Comparison of ENCODE assay signal across 2 cellular contexts in the genomic region with DNA sequence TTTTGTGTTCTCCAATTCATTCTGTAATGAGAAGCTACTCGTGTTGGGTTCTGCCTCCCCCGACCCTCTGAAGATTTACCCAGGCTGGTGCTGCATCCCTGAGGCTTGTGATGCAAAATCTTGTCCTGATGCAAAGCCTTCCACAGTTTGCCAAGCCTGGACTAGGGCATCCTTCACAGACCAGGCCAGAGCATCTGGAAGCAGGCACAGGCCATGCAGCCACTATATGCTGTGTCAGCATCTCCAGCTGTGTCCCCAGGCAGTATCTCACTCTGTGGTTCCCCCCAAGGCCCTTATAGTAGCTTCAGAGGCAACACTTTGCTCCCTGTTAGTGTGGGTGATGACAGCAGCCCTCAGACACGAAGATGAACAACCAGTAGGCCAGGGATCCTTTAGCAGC.
TF ChIP-seq lines count a peak whose summit lies in the region.

No MANE protein-coding gene starts in this region.

TF ChIP-seq in IMR-90, 13 proteins besides CTCF, POLR2A, EP300 and RAD21:
- TF ChIP-seq, protein P1, sequence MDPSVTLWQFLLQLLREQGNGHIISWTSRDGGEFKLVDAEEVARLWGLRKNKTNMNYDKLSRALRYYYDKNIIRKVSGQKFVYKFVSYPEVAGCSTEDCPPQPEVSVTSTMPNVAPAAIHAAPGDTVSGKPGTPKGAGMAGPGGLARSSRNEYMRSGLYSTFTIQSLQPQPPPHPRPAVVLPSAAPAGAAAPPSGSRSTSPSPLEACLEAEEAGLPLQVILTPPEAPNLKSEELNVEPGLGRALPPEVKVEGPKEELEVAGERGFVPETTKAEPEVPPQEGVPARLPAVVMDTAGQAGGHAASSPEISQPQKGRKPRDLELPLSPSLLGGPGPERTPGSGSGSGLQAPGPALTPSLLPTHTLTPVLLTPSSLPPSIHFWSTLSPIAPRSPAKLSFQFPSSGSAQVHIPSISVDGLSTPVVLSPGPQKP (IDR thresholded peaks at IDR 0.05; ENCODE audit: borderline replicate concordance, low read depth, low read length), result no peak
- peak; percentile 54 for TF ChIP-seq MAFK (IDR thresholded peaks at IDR 0.05; ENCODE audit: low read depth, low read length)
- TF ChIP-seq, protein P2, sequence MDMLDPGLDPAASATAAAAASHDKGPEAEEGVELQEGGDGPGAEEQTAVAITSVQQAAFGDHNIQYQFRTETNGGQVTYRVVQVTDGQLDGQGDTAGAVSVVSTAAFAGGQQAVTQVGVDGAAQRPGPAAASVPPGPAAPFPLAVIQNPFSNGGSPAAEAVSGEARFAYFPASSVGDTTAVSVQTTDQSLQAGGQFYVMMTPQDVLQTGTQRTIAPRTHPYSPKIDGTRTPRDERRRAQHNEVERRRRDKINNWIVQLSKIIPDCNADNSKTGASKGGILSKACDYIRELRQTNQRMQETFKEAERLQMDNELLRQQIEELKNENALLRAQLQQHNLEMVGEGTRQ (IDR thresholded peaks at IDR 0.05; ENCODE audit: low read depth, low read length), result no peak
- no peak for TF ChIP-seq RFX5 (IDR thresholded peaks at IDR 0.05; ENCODE audit: low read depth, low read length)
- TF ChIP-seq SMC3 (IDR thresholded peaks at IDR 0.05; ENCODE audit: low read depth, low read length), result no peak
- TF ChIP-seq BHLHE40 (IDR thresholded peaks at IDR 0.05; ENCODE audit: low read depth, low read length), result no peak

TF ChIP-seq in H1, 55 proteins besides CTCF, POLR2A, EP300 and RAD21:
- TF ChIP-seq, protein P3, sequence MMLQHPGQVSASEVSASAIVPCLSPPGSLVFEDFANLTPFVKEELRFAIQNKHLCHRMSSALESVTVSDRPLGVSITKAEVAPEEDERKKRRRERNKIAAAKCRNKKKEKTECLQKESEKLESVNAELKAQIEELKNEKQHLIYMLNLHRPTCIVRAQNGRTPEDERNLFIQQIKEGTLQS (IDR thresholded peaks at IDR 0.05; ENCODE audit: insufficient read depth, low read depth, low read length), result no peak
- no peak for TF ChIP-seq TAF7 (optimal IDR thresholded peaks at IDR 0.05; ENCODE audit: borderline replicate concordance, low read depth, low read length)
- no peak for TF ChIP-seq JUN (IDR thresholded peaks at IDR 0.05; ENCODE audit: low read depth, low read length)
- TF ChIP-seq SIRT6 (IDR thresholded peaks at IDR 0.05; ENCODE audit: low read length), result no peak
- peak; percentile 72; the same call in 1 of the 2 replicates for TF ChIP-seq MAFK (IDR thresholded peaks at IDR 0.05; ENCODE audit: low read depth, low read length)
- no peak for TF ChIP-seq NRF1 (IDR thresholded peaks at IDR 0.05; ENCODE audit: low read depth, low read length)
